8 cellular contexts compared by ENCODE assay signal in genomic region chr20:62063981-62064787, GRCh38. TPM values are rescaled to one million over a fixed set of nuclear protein-coding genes. Genes with fewer than 3 reads are reported as not detected.
DNase-seq lines count a peak whose midpoint lies in the region; ATAC-seq and TF ChIP-seq lines count a peak whose summit lies in the region.

No MANE protein-coding gene starts in this region.

- no peaks in the 10 kb centered on the region for H3K9me3 ChIP-seq in SK-N-SH
- H3K9me3 ChIP-seq in osteoblast (ENCODE audit: low read depth, low read length) = no peaks in the 10 kb centered on the region

- TF ChIP-seq EP300 in SK-N-SH (IDR thresholded peaks at IDR 0.05; ENCODE audit: borderline replicate concordance in 1 of 2, low read depth in 1 of 2, low read length in 1 of 2) = no peak

- H3K79me2 ChIP-seq in SK-N-SH (ENCODE audit: insufficient read depth) = peaks cover 51% of the 10 kb centered on the region
- peaks cover 51% of the 10 kb centered on the region for H3K79me2 ChIP-seq in osteoblast (ENCODE audit: insufficient read depth, low read length)

- 44% methylated on average over 16 of the region's 62 CpGs for WGBS in SK-N-SH (ENCODE audit: low lambda C conversion rate)

- H3K4me3 ChIP-seq in SK-N-SH (ENCODE audit: low read depth in 2 of 2, low read length in 1 of 2) (peak overlapping the region; percentile 46 to 51), fibroblast of mammary gland (ENCODE audit: control insufficient read depth, low read depth, low read length) (peak overlapping the region; percentile 37), osteoblast (ENCODE audit: insufficient read depth, low read length) (peak overlapping the region; percentile 66)

- H3K36me3 ChIP-seq in SK-N-SH (replicated peaks in 1 of 2; ENCODE audit: control insufficient read depth in 1 of 2, insufficient read depth in 2 of 2, low read length in 1 of 2) (peaks cover 0 to 5% of the 10 kb centered on the region in 2 experiments), osteoblast (ENCODE audit: insufficient read depth, low read length) (no peaks in the 10 kb centered on the region)

- H3K9ac ChIP-seq in SK-N-SH = no peak overlapping the region

- H3K27ac ChIP-seq in SK-N-SH (ENCODE audit: low read depth in 2 of 2, low read length in 1 of 2) (no peak overlapping the region), osteoblast (ENCODE audit: low read depth, low read length) (no peak overlapping the region)

- peaks cover 6% of the 10 kb centered on the region for H3F3A ChIP-seq in SK-N-SH (replicated peaks; ENCODE audit: insufficient read depth)

- H3K4me2 ChIP-seq in SK-N-SH (peak overlapping the region; percentile 89), osteoblast (ENCODE audit: insufficient read depth, low read length) (peak overlapping the region; percentile 72)

- H3K4me1 ChIP-seq in SK-N-SH (ENCODE audit: control insufficient read depth in 1 of 2, insufficient read depth in 2 of 2, low read depth in 1 of 2, low read length in 1 of 2) = peaks cover 20 to 30% of the 10 kb centered on the region in 2 experiments; a peak in 3 of 4 replicates
- peaks cover 6% of the 10 kb centered on the region for H3K4me1 ChIP-seq in osteoblast (ENCODE audit: insufficient read depth, low read length)

- TF ChIP-seq CTCF in SK-N-SH (IDR thresholded peaks at IDR 0.05) (no peak), fibroblast of mammary gland (conservative IDR thresholded peaks at IDR 0.05; ENCODE audit: control insufficient read depth, insufficient read depth, low read depth, low read length) (no peak), osteoblast (IDR thresholded peaks at IDR 0.05; ENCODE audit: extremely low read depth, low read depth, low read length) (no peak)

- H4K20me1 ChIP-seq in SK-N-SH (ENCODE audit: insufficient read depth) (peaks cover 52% of the 10 kb centered on the region), osteoblast (ENCODE audit: insufficient read depth, low read length) (peaks cover 39% of the 10 kb centered on the region)

- H3K27me3 ChIP-seq in SK-N-SH (ENCODE audit: insufficient read depth) = no peaks in the 10 kb centered on the region
- H3K27me3 ChIP-seq in osteoblast (ENCODE audit: insufficient read depth, low read length) = no peaks in the 10 kb centered on the region

- H2AFZ ChIP-seq in SK-N-SH (ENCODE audit: low read depth) (no peak overlapping the region), osteoblast (ENCODE audit: low read length) (no peak overlapping the region)

- POLR2A ChIA-PET in SK-N-SH (lab: Yijun Ruan, JAX) = interaction anchor here (1.2 kb wide), 1 partner anchor 59 kb away, joined by 3 read pairs; no protein-coding TSS in a partner anchor

- no peak; the same call in 1 of the 2 replicates for TF ChIP-seq RAD21 in SK-N-SH (IDR thresholded peaks at IDR 0.05; ENCODE audit: low read length)

- CTCF ChIA-PET in SK-N-SH (lab: Yijun Ruan, JAX) = interaction anchor here (0.9 to 1.7 kb wide), 4 partner anchors 9 to 53 kb away, joined by 3 to 11 read pairs (median 4); no protein-coding TSS in a partner anchor

- peak; percentile 51 for DNase-seq in D341Med (ENCODE audit: low spot score)
- DNase-seq in SK-N-SH = peak; percentile 72
- no peak for DNase-seq in fibroblast of mammary gland (ENCODE audit: low read depth)
- peak; percentile 92 for DNase-seq in osteoblast (ENCODE audit: insufficient read length, low spot score, missing footprints)
- no peak for DNase-seq in hippocampal formation (lab: John Stamatoyannopoulos, UW)
- no peak for DNase-seq in NCI-H1436 treated with DMSO at 0.1 percent for 48 hours (lab: John Stamatoyannopoulos, UW)
- DNase-seq in NCI-H1105 (lab: John Stamatoyannopoulos, UW) = no peak

- ATAC-seq in HG02588 (IDR thresholded peaks at IDR 0.05; ENCODE audit: unreplicated experiment) = no peak

- H3K9me2 ChIP-seq in SK-N-SH = no peaks in the 10 kb centered on the region

TF ChIP-seq in SK-N-SH, 30 proteins besides CTCF, POLR2A, EP300 and RAD21:
- TF ChIP-seq TCF12 (IDR thresholded peaks at IDR 0.05) (no peak), USF2 (IDR thresholded peaks at IDR 0.05; ENCODE audit: borderline replicate concordance, low read depth, low read length) (no peak), RXRA (IDR thresholded peaks at IDR 0.05; ENCODE audit: borderline replicate concordance, low read depth) (no peak), NRF1 (IDR thresholded peaks at IDR 0.05; ENCODE audit: low read depth, low read length) (no peak), ZBTB33 (IDR thresholded peaks at IDR 0.05; ENCODE audit: borderline replicate concordance, low read depth) (no peak), GATA2 (CRISPR knock-in tag; IDR thresholded peaks at IDR 0.05) (no peak), EZH2phosphoT487 (IDR thresholded peaks at IDR 0.05; ENCODE audit: borderline replicate concordance, low read depth) (no peak), YY1 (IDR thresholded peaks at IDR 0.05; ENCODE audit: low read depth) (no peak), GABPA (IDR thresholded peaks at IDR 0.05; ENCODE audit: low read depth) (no peak), POLR2AphosphoS5 (IDR thresholded peaks at IDR 0.05; ENCODE audit: low read depth, low read length) (no peak), RCOR1 (IDR thresholded peaks at IDR 0.05; ENCODE audit: low read length) (no peak)
TF ChIP-seq in SK-N-SH: peak in this region for 0.

RNA-seq across cellular contexts. Expression of gene TAF4, which starts 1.5 kb away (rescaled TPM):
- 2.9 and 4.8 TPM in 2 replicates for polyA plus RNA-seq in SK-N-SH (2012; rRNA removed)
- 6.3 and 6.6 TPM in 2 replicates for polyA plus RNA-seq in SK-N-SH (2012; cell fraction: cytosol; rRNA removed)
- polyA plus RNA-seq in SK-N-SH (2012; cell fraction: nucleus; rRNA removed) = 17.4 and 27.1 TPM in 2 replicates
- 4.3 and 4.7 TPM in 2 replicates for total RNA-seq in osteoblast

RNA-seq across cellular contexts. Expression of gene LSM14B, which starts 58.1 kb away (rescaled TPM):
- polyA plus RNA-seq in SK-N-SH (2012; rRNA removed) = 52.2 and 64.6 TPM in 2 replicates
- polyA plus RNA-seq in SK-N-SH (2012; cell fraction: cytosol; rRNA removed) = 36.9 and 51.7 TPM in 2 replicates
- 45.2 and 49.2 TPM in 2 replicates for polyA plus RNA-seq in SK-N-SH (2012; cell fraction: nucleus; rRNA removed)
- total RNA-seq in osteoblast = 41.8 and 48.5 TPM in 2 replicates

Comparison
In these comparisons a context has a peak if more than half of its experiments do, and no peak if none do; other contexts are left out.
1. DNase-seq: peak in D341Med (single experiment), SK-N-SH (single experiment) and osteoblast (single experiment); none in fibroblast of mammary gland (single experiment), hippocampal formation (0 of 2), NCI-H1436 treated with DMSO at 0.1 percent for 48 hours (single experiment) and NCI-H1105 (single experiment).
2. Peak in every context shown above with its lines, with median percentiles within 50 percentile points of each other: H3K4me3 ChIP-seq.